Comparison of ENCODE assay signal across 2 cellular contexts in genomic region chr19:16206637-16207036, GRCh38.
A peak's percentile ranks its signal among the peaks of the same experiment; 100 is the strongest.
TF ChIP-seq lines count a peak whose summit lies in the region.

No MANE protein-coding gene starts in this region.

TF ChIP-seq in HepG2, 621 proteins besides CTCF, POLR2A, EP300 and RAD21:
- TF ChIP-seq AGO2 (optimal IDR thresholded peaks at IDR 0.05; ENCODE audit: low read depth, low read length) (peak; percentile 72), ZNF335 (CRISPR knock-in tag; IDR thresholded peaks at IDR 0.05) (no peak)

TF ChIP-seq in WTC11, 78 proteins besides CTCF, POLR2A, EP300 and RAD21:
- TF ChIP-seq ZNF671 (CRISPR knock-in tag; IDR thresholded peaks at IDR 0.05) = no peak
- TF ChIP-seq ZNF425 (CRISPR knock-in tag; conservative IDR thresholded peaks at IDR 0.05) = no peak
